23 cellular contexts compared by ENCODE assay signal in the genomic region with DNA sequence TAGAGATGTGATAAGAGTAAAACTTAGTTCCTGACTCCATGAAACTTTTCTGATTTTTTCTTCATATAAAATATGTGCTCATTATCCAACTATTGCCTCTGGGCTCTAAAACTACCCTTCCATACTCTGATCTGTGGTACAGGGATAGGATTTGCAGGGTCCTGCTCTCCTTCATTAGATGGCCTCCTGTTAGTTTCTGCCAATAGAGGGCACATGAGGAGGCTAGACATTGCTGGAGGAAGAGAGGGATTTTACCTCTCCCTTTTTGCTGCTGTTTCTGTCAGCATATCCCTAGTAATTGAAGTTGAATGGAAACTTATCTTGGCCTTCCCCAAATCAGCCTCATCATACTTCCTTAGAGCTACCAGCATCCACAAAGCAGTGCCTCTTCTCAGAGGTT.
DNase-seq lines count a peak whose midpoint lies in the region; ATAC-seq and TF ChIP-seq lines count a peak whose summit lies in the region.
"Had no signal": no experiment of that assay in that cellular context is flagged by ENCODE, and none has a peak within 500 bp of the region (broad histone marks: within the 10 kb centered on the region; RNA-seq: fewer than 3 reads in every experiment).

No MANE protein-coding gene starts in this region.

- no peaks in the 10 kb centered on the region for H3K79me2 ChIP-seq in SK-N-SH (ENCODE audit: insufficient read depth)

- no peak overlapping the region for H3K4me2 ChIP-seq in SK-N-SH

- H3K27me3 Mint-ChIP-seq in endodermal cell (ENCODE audit: insufficient read depth) = no peaks in the 10 kb centered on the region
- H3K27me3 Mint-ChIP-seq: CD4-positive, CD25-positive, alpha-beta regulatory T cell had no signal

- H3K9ac ChIP-seq in SK-N-SH (no peak overlapping the region), endodermal cell (ENCODE audit: extremely low read depth, low read length, poor library complexity, severe bottlenecking) (no peak overlapping the region)

- TF ChIP-seq CTCF in SK-N-SH (IDR thresholded peaks at IDR 0.05) (no peak), endodermal cell (conservative IDR thresholded peaks at IDR 0.05) (peak; percentile 65), gastrocnemius medialis (IDR thresholded peaks at IDR 0.05 in 4 of 5, conservative IDR thresholded peaks at IDR 0.05 in 1 of 5) (no peak)

- DNase-seq in SK-N-SH = no peak
- peak; percentile 48 for DNase-seq in NCI-H69 (lab: John Stamatoyannopoulos, UW)
- no peak for DNase-seq in endodermal cell
- DNase-seq in gastrocnemius medialis = no peak
- DNase-seq in effector CD8-positive, alpha-beta T cell (lab: John Stamatoyannopoulos, UW) = no peak
- DNase-seq in midbrain (lab: John Stamatoyannopoulos, UW) = no peak
- DNase-seq: 8988T; CD4-positive, CD25-positive, alpha-beta regulatory T cell; COR-L47; HCEC 1CT; IMR-90; Karpas-422; NCI-H1092 treated with DMSO at 0.1 percent for 48 hours; NCI-H146; NCI-H2029 treated with DMSO at 0.1 percent for 48 hours; NCI-H2171 treated with DMSO at 0.1 percent for 48 hours; NCI-H446 treated with DMSO at 0.1 percent for 48 hours; PC-3; SJCRH30; SW 1271 had no signal

- CTCF ChIA-PET in SK-N-SH (lab: Yijun Ruan, JAX) = interaction anchor here (0.6 to 1.3 kb wide), 8 partner anchors 21 to 1736 kb away, joined by 3 to 4 read pairs (median 3); no protein-coding TSS in a partner anchor

- peak; percentile 44; the same call in 1 of the 2 replicates for TF ChIP-seq RAD21 in SK-N-SH (IDR thresholded peaks at IDR 0.05; ENCODE audit: low read length)

- H3K4me3 ChIP-seq in SK-N-SH (ENCODE audit: low read depth in 2 of 2, low read length in 1 of 2) = no peak overlapping the region
- H3K4me3 ChIP-seq in endodermal cell (ENCODE audit: low read length) = no peak overlapping the region
- H3K4me3 ChIP-seq in gastrocnemius medialis = no peak overlapping the region
- H3K4me3 ChIP-seq: SJCRH30 had no signal

- H3K4me1 ChIP-seq in SK-N-SH (ENCODE audit: control insufficient read depth in 1 of 2, insufficient read depth in 2 of 2, low read depth in 1 of 2, low read length in 1 of 2) = peaks cover 0 to 22% of the 10 kb centered on the region in 2 experiments; a peak in 1 of 4 replicates
- H3K4me1 ChIP-seq in endodermal cell (ENCODE audit: control insufficient read depth, insufficient read depth, low read length) = no peaks in the 10 kb centered on the region
- H3K4me1 ChIP-seq in gastrocnemius medialis = no peaks in the 10 kb centered on the region
- H3K4me1 ChIP-seq: SJCRH30 had no signal

- no peaks in the 10 kb centered on the region for H3K36me3 Mint-ChIP-seq in endodermal cell (ENCODE audit: low read depth)
- H3K36me3 Mint-ChIP-seq: CD4-positive, CD25-positive, alpha-beta regulatory T cell had no signal

- H3K27ac Mint-ChIP-seq in endodermal cell = no peak overlapping the region
- H3K27ac Mint-ChIP-seq: CD4-positive, CD25-positive, alpha-beta regulatory T cell had no signal

- no peaks in the 10 kb centered on the region for H3K4me1 Mint-ChIP-seq in endodermal cell
- H3K4me1 Mint-ChIP-seq: CD4-positive, CD25-positive, alpha-beta regulatory T cell had no signal

- POLR2A ChIA-PET in SK-N-SH (lab: Yijun Ruan, JAX) = no interaction called here

- H2AFZ ChIP-seq in SK-N-SH (ENCODE audit: low read depth) = no peak overlapping the region

- no peaks in the 10 kb centered on the region for H3K27me3 ChIP-seq in SK-N-SH (ENCODE audit: insufficient read depth)
- H3K27me3 ChIP-seq in endodermal cell (ENCODE audit: control insufficient read depth, insufficient read depth, low read length, poor library complexity, severe bottlenecking) = no peaks in the 10 kb centered on the region
- no peaks in the 10 kb centered on the region for H3K27me3 ChIP-seq in gastrocnemius medialis
- H3K27me3 ChIP-seq: SJCRH30 had no signal

- H3K9me3 ChIP-seq in SK-N-SH = no peaks in the 10 kb centered on the region
- H3K9me3 ChIP-seq in endodermal cell (ENCODE audit: control insufficient read depth, low read length) = no peaks in the 10 kb centered on the region
- H3K9me3 ChIP-seq in gastrocnemius medialis = no peaks in the 10 kb centered on the region
- H3K9me3 ChIP-seq: SJCRH30 had no signal

- ATAC-seq in SK-N-SH treated with all-trans-retinoic acid at 6 μM for 48 hours = no peak
- ATAC-seq in gastrocnemius medialis = no peak
- no peak for ATAC-seq in GM21360 (IDR thresholded peaks at IDR 0.05; ENCODE audit: unreplicated experiment)
- ATAC-seq: PC-3 had no signal

- H3K36me3 ChIP-seq in SK-N-SH (replicated peaks in 1 of 2; ENCODE audit: control insufficient read depth in 1 of 2, insufficient read depth in 2 of 2, low read length in 1 of 2) = no peaks in the 10 kb centered on the region
- no peaks in the 10 kb centered on the region for H3K36me3 ChIP-seq in endodermal cell (ENCODE audit: control insufficient read depth, insufficient read depth, low read length)
- H3K36me3 ChIP-seq in gastrocnemius medialis = no peaks in the 10 kb centered on the region
- H3K36me3 ChIP-seq: SJCRH30 had no signal

- no peaks in the 10 kb centered on the region for H3K9me3 Mint-ChIP-seq in endodermal cell

- no peak for TF ChIP-seq EP300 in SK-N-SH (IDR thresholded peaks at IDR 0.05; ENCODE audit: borderline replicate concordance in 1 of 2, low read depth in 1 of 2, low read length in 1 of 2)

- no peak overlapping the region for H3K4me3 Mint-ChIP-seq in endodermal cell
- H3K4me3 Mint-ChIP-seq: CD4-positive, CD25-positive, alpha-beta regulatory T cell had no signal

- intact Hi-C loops in gastrocnemius medialis (cut with DNase I; ENCODE audit: low total_unique reads) = no loop called here

- H3F3A ChIP-seq in SK-N-SH (replicated peaks; ENCODE audit: insufficient read depth) = no peaks in the 10 kb centered on the region

- no peaks in the 10 kb centered on the region for H3K9me2 ChIP-seq in SK-N-SH

- no peak for TF ChIP-seq POLR2A in gastrocnemius medialis (IDR thresholded peaks at IDR 0.05)

- H3K27ac ChIP-seq in SK-N-SH (ENCODE audit: low read depth in 2 of 2, low read length in 1 of 2) (no peak overlapping the region), endodermal cell (ENCODE audit: low read depth, low read length) (no peak overlapping the region), gastrocnemius medialis (no peak overlapping the region)
- H3K27ac ChIP-seq: HL-60, SJCRH30 had no signal

- in situ Hi-C loops in gastrocnemius medialis (cut with MboI; ENCODE audit: low sequenced_read_pairs in 4 of 4) = no loop called here

- no peaks in the 10 kb centered on the region for H4K20me1 ChIP-seq in SK-N-SH (ENCODE audit: insufficient read depth)

TF ChIP-seq in SK-N-SH, 30 proteins besides CTCF, POLR2A, EP300 and RAD21 (continues in another document):
- TF ChIP-seq, protein P1, sequence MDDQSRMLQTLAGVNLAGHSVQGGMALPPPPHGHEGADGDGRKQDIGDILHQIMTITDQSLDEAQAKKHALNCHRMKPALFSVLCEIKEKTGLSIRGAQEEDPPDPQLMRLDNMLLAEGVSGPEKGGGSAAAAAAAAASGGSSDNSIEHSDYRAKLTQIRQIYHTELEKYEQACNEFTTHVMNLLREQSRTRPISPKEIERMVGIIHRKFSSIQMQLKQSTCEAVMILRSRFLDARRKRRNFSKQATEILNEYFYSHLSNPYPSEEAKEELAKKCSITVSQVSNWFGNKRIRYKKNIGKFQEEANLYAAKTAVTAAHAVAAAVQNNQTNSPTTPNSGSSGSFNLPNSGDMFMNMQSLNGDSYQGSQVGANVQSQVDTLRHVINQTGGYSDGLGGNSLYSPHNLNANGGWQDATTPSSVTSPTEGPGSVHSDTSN (IDR thresholded peaks at IDR 0.05) = no peak
- TF ChIP-seq GATA2 (CRISPR knock-in tag; IDR thresholded peaks at IDR 0.05) (no peak), MEF2A (IDR thresholded peaks at IDR 0.05; ENCODE audit: borderline replicate concordance, low read depth) (no peak), FOSL2 (IDR thresholded peaks at IDR 0.05; ENCODE audit: borderline replicate concordance, low read depth) (no peak), FOXJ3 (CRISPR knock-in tag; IDR thresholded peaks at IDR 0.05) (no peak), RXRA (IDR thresholded peaks at IDR 0.05; ENCODE audit: borderline replicate concordance, low read depth) (no peak), CHD2 (IDR thresholded peaks at IDR 0.05; ENCODE audit: low read length, partially characterized antibody) (no peak), SIN3A (IDR thresholded peaks at IDR 0.05; ENCODE audit: borderline replicate concordance, low read depth, low read length) (no peak), SMC3 (IDR thresholded peaks at IDR 0.05; ENCODE audit: low read depth, low read length) (no peak; the same call in 1 of the 2 replicates)

TF ChIP-seq in SK-N-SH treated with all-trans-retinoic acid at 6 μM for 48 hours, 23 proteins besides CTCF, POLR2A, EP300 and RAD21 (continues in another document):
- TF ChIP-seq CSDC2 (CRISPR knock-in tag; IDR thresholded peaks at IDR 0.05) = no peak
- no peak for TF ChIP-seq OSR1 (CRISPR knock-in tag; IDR thresholded peaks at IDR 0.05)
- no peak for TF ChIP-seq ZC3H10 (CRISPR knock-in tag; IDR thresholded peaks at IDR 0.05)
- TF ChIP-seq PPARA (CRISPR knock-in tag; IDR thresholded peaks at IDR 0.05; ENCODE audit: borderline replicate concordance) = no peak
- TF ChIP-seq ESRRG (CRISPR knock-in tag; IDR thresholded peaks at IDR 0.05) = no peak
- TF ChIP-seq RARB (CRISPR knock-in tag; IDR thresholded peaks at IDR 0.05) = no peak
- TF ChIP-seq GLIS3 (CRISPR knock-in tag; IDR thresholded peaks at IDR 0.05) = no peak
- no peak for TF ChIP-seq ZFP3 (CRISPR knock-in tag; IDR thresholded peaks at IDR 0.05)
- TF ChIP-seq, protein P2, sequence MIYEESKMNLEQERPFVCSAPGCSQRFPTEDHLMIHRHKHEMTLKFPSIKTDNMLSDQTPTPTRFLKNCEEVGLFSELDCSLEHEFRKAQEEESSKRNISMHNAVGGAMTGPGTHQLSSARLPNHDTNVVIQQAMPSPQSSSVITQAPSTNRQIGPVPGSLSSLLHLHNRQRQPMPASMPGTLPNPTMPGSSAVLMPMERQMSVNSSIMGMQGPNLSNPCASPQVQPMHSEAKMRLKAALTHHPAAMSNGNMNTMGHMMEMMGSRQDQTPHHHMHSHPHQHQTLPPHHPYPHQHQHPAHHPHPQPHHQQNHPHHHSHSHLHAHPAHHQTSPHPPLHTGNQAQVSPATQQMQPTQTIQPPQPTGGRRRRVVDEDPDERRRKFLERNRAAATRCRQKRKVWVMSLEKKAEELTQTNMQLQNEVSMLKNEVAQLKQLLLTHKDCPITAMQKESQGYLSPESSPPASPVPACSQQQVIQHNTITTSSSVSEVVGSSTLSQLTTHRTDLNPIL (CRISPR knock-in tag; IDR thresholded peaks at IDR 0.05; ENCODE audit: low read depth) = no peak
